ENCODE assay signal across 16 cellular contexts in genomic region chr12:118318703-118319102, GRCh38. TPM values are rescaled to one million over a fixed set of nuclear protein-coding genes. Genes with fewer than 3 reads are reported as not detected.
DNase-seq lines count a peak whose midpoint lies in the region; ATAC-seq, FAIRE-seq and TF ChIP-seq lines count a peak whose summit lies in the region.
"Had no signal": no experiment of that assay in that cellular context is flagged by ENCODE, and none has a peak within 500 bp of the region (broad histone marks: within the 10 kb centered on the region; RNA-seq: fewer than 3 reads in every experiment).

No MANE protein-coding gene starts in this region.

- H3K27ac ChIP-seq in HEK293 (ENCODE audit: extremely low read depth, low read depth, low read length) (no peak overlapping the region), trophoblast cell (ENCODE audit: low read depth, low read length) (no peak overlapping the region)
- no peak overlapping the region for H3K27ac ChIP-seq in CD8-positive, alpha-beta memory T cell (ENCODE audit: low read depth, low read length)

- no CpG with 5 or more reads among the region's 1 CpG for WGBS in trophoblast cell (ENCODE audit: extremely low coverage, insufficient coverage, insufficient read length)

- H3K9me3 ChIP-seq in HEK293 (ENCODE audit: control insufficient read depth, insufficient read depth, low read depth, low read length) (no peaks in the 10 kb centered on the region), trophoblast cell (ENCODE audit: insufficient read depth, low read depth, low read length) (no peaks in the 10 kb centered on the region)
- H3K9me3 ChIP-seq in CD8-positive, alpha-beta memory T cell (ENCODE audit: low read length) = no peaks in the 10 kb centered on the region
- H3K9me3 ChIP-seq: Caco-2 had no signal

- no peak overlapping the region for H3K4ac ChIP-seq in trophoblast cell (ENCODE audit: low read depth, low read length)

- no peaks in the 10 kb centered on the region for H3K27me3 ChIP-seq in CD8-positive, alpha-beta memory T cell (ENCODE audit: insufficient read depth, low read length, poor library complexity, severe bottlenecking)
- no peaks in the 10 kb centered on the region for H3K27me3 ChIP-seq in trophoblast cell (ENCODE audit: insufficient read depth, low read length)

- no peak overlapping the region for H3K18ac ChIP-seq in trophoblast cell (ENCODE audit: low read length)

- no peaks in the 10 kb centered on the region for H3K36me3 ChIP-seq in HEK293 (ENCODE audit: control insufficient read depth in 2 of 2, insufficient read depth in 1 of 2, low read length in 2 of 2)
- no peaks in the 10 kb centered on the region for H3K36me3 ChIP-seq in CD8-positive, alpha-beta memory T cell (ENCODE audit: insufficient read depth, low read length)
- no peaks in the 10 kb centered on the region for H3K36me3 ChIP-seq in trophoblast cell (ENCODE audit: control insufficient read depth in 1 of 2, insufficient read depth in 2 of 2, low read length in 2 of 2)

- FAIRE-seq in GM12891 (lab: Jason Lieb, UNC) = peak; percentile 35

- no peak for TF ChIP-seq CTCF in HEK293 (tag by site-specific recombination; IDR thresholded peaks at IDR 0.05)

- ATAC-seq in activated naive CD8-positive, alpha-beta T cell treated with anti-CD3 and anti-CD28 coated beads, Interleukin-2, amount 50 U/mL, for 24 hours = no peak

- H3K79me2 ChIP-seq in trophoblast cell (ENCODE audit: control insufficient read depth, insufficient read depth, low read length, poor library complexity) = no peaks in the 10 kb centered on the region

- no peak overlapping the region for H4K91ac ChIP-seq in trophoblast cell (ENCODE audit: low read depth, low read length)

- peaks cover 22% of the 10 kb centered on the region for H3K36me3 Mint-ChIP-seq in activated naive CD8-positive, alpha-beta T cell treated with anti-CD3 and anti-CD28 coated beads, Interleukin-2, amount 50 U/mL, for 24 hours (ENCODE audit: low read depth)
- peaks cover 23% of the 10 kb centered on the region for H3K36me3 Mint-ChIP-seq in activated naive CD8-positive, alpha-beta T cell treated with anti-CD3 and anti-CD28 coated beads for 36 hours
- H3K36me3 Mint-ChIP-seq in CD8-positive, alpha-beta memory T cell = peaks cover 7 to 21% (median 8%) of the 10 kb centered on the region in 3 donors

- no peak overlapping the region for H3K14ac ChIP-seq in trophoblast cell (ENCODE audit: low read length)

- H4K12ac ChIP-seq in trophoblast cell (ENCODE audit: low read depth, low read length) = no peak overlapping the region

- no peak overlapping the region for H2BK12ac ChIP-seq in trophoblast cell (ENCODE audit: low read length)

- DNase-seq in activated naive CD8-positive, alpha-beta T cell treated with anti-CD3 and anti-CD28 coated beads, Interleukin-2, amount 50 U/mL, for 24 hours = no peak
- no peak for DNase-seq in activated naive CD8-positive, alpha-beta T cell treated with anti-CD3 and anti-CD28 coated beads for 36 hours
- DNase-seq in GM12891 (ENCODE audit: insufficient read length, low spot score) = no peak
- DNase-seq in CD8-positive, alpha-beta memory T cell = no peak
- no peak for DNase-seq in trophoblast cell
- no peak for DNase-seq in stimulated activated CD4-positive, alpha-beta T cell treated with anti-CD3 and anti-CD28 coated beads, Interleukin-15, amount 100 ng/mL, for 24 hours
- DNase-seq: 8988T; C1 segment of cervical spinal cord; Caco-2; CD4-positive, alpha-beta memory T cell; DMS153; DND-41; GOT3; H7; HCEC 1CT had no signal

- H4K8ac ChIP-seq in trophoblast cell (ENCODE audit: low read depth, low read length) = no peak overlapping the region

- H2BK120ac ChIP-seq in trophoblast cell (ENCODE audit: insufficient read depth, low read length, poor library complexity) = no peak overlapping the region

- H2AK5ac ChIP-seq in trophoblast cell (ENCODE audit: low read length) = no peak overlapping the region

- no peak overlapping the region for H2AFZ ChIP-seq in trophoblast cell (ENCODE audit: insufficient read depth, low read length, poor library complexity)

- H3K4me1 ChIP-seq in HEK293 (ENCODE audit: control insufficient read depth, insufficient read depth, low read length) (no peaks in the 10 kb centered on the region), trophoblast cell (ENCODE audit: control insufficient read depth in 1 of 2, insufficient read depth in 2 of 2, low read length in 2 of 2) (no peaks in the 10 kb centered on the region)
- peaks cover 9% of the 10 kb centered on the region for H3K4me1 ChIP-seq in CD8-positive, alpha-beta memory T cell (ENCODE audit: insufficient read depth, low read length)
- H3K4me1 ChIP-seq: Caco-2 had no signal

- no peak overlapping the region for H3K4me3 Mint-ChIP-seq in activated naive CD8-positive, alpha-beta T cell treated with anti-CD3 and anti-CD28 coated beads, Interleukin-2, amount 50 U/mL, for 24 hours
- no peak overlapping the region for H3K4me3 Mint-ChIP-seq in activated naive CD8-positive, alpha-beta T cell treated with anti-CD3 and anti-CD28 coated beads for 36 hours
- no peak overlapping the region for H3K4me3 Mint-ChIP-seq in CD8-positive, alpha-beta memory T cell
- H3K4me3 Mint-ChIP-seq: CD4-positive, alpha-beta memory T cell had no signal

- H3K4me3 ChIP-seq in HEK293 (ENCODE audit: low read depth, low read length) = no peak overlapping the region
- no peak overlapping the region for H3K4me3 ChIP-seq in CD8-positive, alpha-beta memory T cell (ENCODE audit: low read length)
- no peak overlapping the region for H3K4me3 ChIP-seq in trophoblast cell (ENCODE audit: low read depth, low read length)

- POLR2A ChIA-PET in HEK293 (lab: Yijun Ruan, JAX) = no interaction called here
- POLR2A ChIA-PET in CD8-positive, alpha-beta memory T cell (lab: Charles Lee) = no interaction called here

- H2BK5ac ChIP-seq in trophoblast cell (ENCODE audit: low read depth, low read length, poor library complexity) = no peak overlapping the region

- H3K79me1 ChIP-seq in trophoblast cell (ENCODE audit: low read length) = no peaks in the 10 kb centered on the region

- H3K9ac ChIP-seq in trophoblast cell (ENCODE audit: low read length) = no peak overlapping the region

- H3K23ac ChIP-seq in trophoblast cell (ENCODE audit: low read length) = no peak overlapping the region

- no peaks in the 10 kb centered on the region for H3K27me3 Mint-ChIP-seq in activated naive CD8-positive, alpha-beta T cell treated with anti-CD3 and anti-CD28 coated beads, Interleukin-2, amount 50 U/mL, for 24 hours
- no peaks in the 10 kb centered on the region for H3K27me3 Mint-ChIP-seq in activated naive CD8-positive, alpha-beta T cell treated with anti-CD3 and anti-CD28 coated beads for 36 hours
- H3K27me3 Mint-ChIP-seq in CD8-positive, alpha-beta memory T cell = no peaks in the 10 kb centered on the region
- H3K27me3 Mint-ChIP-seq: CD4-positive, alpha-beta memory T cell had no signal

- H3K27ac Mint-ChIP-seq in activated naive CD8-positive, alpha-beta T cell treated with anti-CD3 and anti-CD28 coated beads, Interleukin-2, amount 50 U/mL, for 24 hours = peak overlapping the region; percentile 20
- H3K27ac Mint-ChIP-seq in activated naive CD8-positive, alpha-beta T cell treated with anti-CD3 and anti-CD28 coated beads for 36 hours = no peak overlapping the region
- H3K27ac Mint-ChIP-seq in CD8-positive, alpha-beta memory T cell = no peak overlapping the region
- H3K27ac Mint-ChIP-seq: CD4-positive, alpha-beta memory T cell had no signal

- peaks cover 6% of the 10 kb centered on the region for H3K9me3 Mint-ChIP-seq in activated naive CD8-positive, alpha-beta T cell treated with anti-CD3 and anti-CD28 coated beads, Interleukin-2, amount 50 U/mL, for 24 hours
- H3K9me3 Mint-ChIP-seq in activated naive CD8-positive, alpha-beta T cell treated with anti-CD3 and anti-CD28 coated beads for 36 hours = peaks cover 4% of the 10 kb centered on the region
- no peaks in the 10 kb centered on the region for H3K9me3 Mint-ChIP-seq in CD8-positive, alpha-beta memory T cell

- no peak for TF ChIP-seq POLR2A in GM12891 (IDR thresholded peaks at IDR 0.05; ENCODE audit: low read depth, low read length)

- CTCF ChIA-PET in HEK293 (lab: Yijun Ruan, JAX) = interaction anchor here (1.1 kb wide), 1 partner anchor 57 kb away, joined by 5 read pairs; no protein-coding TSS in a partner anchor
- CTCF ChIA-PET in CD8-positive, alpha-beta memory T cell (lab: Charles Lee) = no interaction called here

- no peak overlapping the region for H3K4me2 ChIP-seq in trophoblast cell (ENCODE audit: low read length)

- H3K4me1 Mint-ChIP-seq in activated naive CD8-positive, alpha-beta T cell treated with anti-CD3 and anti-CD28 coated beads, Interleukin-2, amount 50 U/mL, for 24 hours = peaks cover 19% of the 10 kb centered on the region
- H3K4me1 Mint-ChIP-seq in activated naive CD8-positive, alpha-beta T cell treated with anti-CD3 and anti-CD28 coated beads for 36 hours = peaks cover 18% of the 10 kb centered on the region
- H3K4me1 Mint-ChIP-seq in CD8-positive, alpha-beta memory T cell = peaks cover 36 to 63% (median 59%) of the 10 kb centered on the region in 3 donors

TF ChIP-seq in GM12891, 5 proteins besides CTCF, POLR2A, EP300 and RAD21:
- no peak for TF ChIP-seq PAX5 (IDR thresholded peaks at IDR 0.05; ENCODE audit: insufficient read depth, low read length, severe bottlenecking)
TF ChIP-seq in GM12891: peak in this region for 0.

TF ChIP-seq in HEK293, 187 proteins besides CTCF, POLR2A, EP300 and RAD21:
- TF ChIP-seq ZNF521 (tag by site-specific recombination; IDR thresholded peaks at IDR 0.05) = no peak
- peak; percentile 86 for TF ChIP-seq ZNF146 (tag by site-specific recombination; IDR thresholded peaks at IDR 0.05)
- no peak for TF ChIP-seq ZNF221 (tag by site-specific recombination; IDR thresholded peaks at IDR 0.05; ENCODE audit: borderline replicate concordance)

RNA-seq across cellular contexts. Expression of gene TAOK3, which starts 54.0 kb away (rescaled TPM):
- 10 to 100 TPM; 51.9 to 52.2 TPM for total RNA-seq in activated naive CD8-positive, alpha-beta T cell treated with anti-CD3 and anti-CD28 coated beads for 36 hours
- 37.2 TPM for polyA plus RNA-seq in GM12891 (2012; ENCODE audit: low read depth, missing spikeins)
- total RNA-seq in CD8-positive, alpha-beta memory T cell = 10 to 100 TPM; 52.5 to 53.0 TPM
- polyA plus RNA-seq in CD8-positive, alpha-beta memory T cell = 129 TPM
- 8.2 and 8.4 TPM in 2 replicates for polyA plus RNA-seq in trophoblast cell (2013)

RNA-seq across cellular contexts. Expression of gene SUDS3, which starts 57.7 kb away (rescaled TPM):
- 10 to 100 TPM; 19.0 to 22.3 TPM for total RNA-seq in activated naive CD8-positive, alpha-beta T cell treated with anti-CD3 and anti-CD28 coated beads for 36 hours
- 10.7 TPM for polyA plus RNA-seq in GM12891 (2012; ENCODE audit: low read depth, missing spikeins)
- 10 to 100 TPM; 23.8 to 25.1 TPM for total RNA-seq in CD8-positive, alpha-beta memory T cell
- 16.2 TPM for polyA plus RNA-seq in CD8-positive, alpha-beta memory T cell
- 27.1 and 27.9 TPM in 2 replicates for polyA plus RNA-seq in trophoblast cell (2013)
